22 cellular contexts compared by ENCODE assay signal in the genomic region with DNA sequence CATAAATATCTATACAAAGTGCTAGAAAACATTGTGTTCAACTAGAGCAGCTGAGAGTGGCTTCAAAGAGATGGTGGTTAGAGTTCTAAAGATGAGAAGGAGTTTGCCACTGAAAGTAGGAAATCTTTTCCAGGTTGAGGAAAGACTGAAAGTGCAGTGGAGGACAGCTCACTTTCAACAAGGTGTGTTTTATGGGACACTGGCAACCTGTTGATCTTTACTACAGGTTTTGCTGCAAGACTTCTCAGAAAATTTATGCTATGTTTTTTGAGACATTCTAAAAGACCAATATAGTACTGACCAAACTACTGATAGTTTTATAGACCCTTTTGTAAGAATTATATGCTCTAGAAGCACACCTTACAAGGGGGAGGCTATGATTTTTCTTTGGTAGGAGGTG.
"Had no signal": no experiment of that assay in that cellular context is flagged by ENCODE, and none has a peak within 500 bp of the region (broad histone marks: within the 10 kb centered on the region; RNA-seq: fewer than 3 reads in every experiment).

No MANE protein-coding gene starts in this region.

- H3K36me3 ChIP-seq: colonic mucosa, esophagus muscularis mucosa, esophagus squamous epithelium, gastrocnemius medialis, gastroesophageal sphincter, heart left ventricle, heart right ventricle had no signal

- DNase-seq: colonic mucosa; cortex of kidney; dermis blood vessel endothelial cell; dorsolateral prefrontal cortex; effector CD4-positive, alpha-beta T cell; effector CD8-positive, alpha-beta T cell; effector memory CD4-positive, alpha-beta T cell; effector memory CD8-positive, alpha-beta T cell; endodermal cell; erythroblast; esophagus squamous epithelium; foreskin fibroblast; foreskin keratinocyte; foreskin melanocyte; gastrocnemius medialis; glutamatergic neuron; heart left ventricle; heart right ventricle had no signal

- H3K9me3 ChIP-seq: colonic mucosa, esophagus muscularis mucosa, esophagus squamous epithelium, gastrocnemius medialis, gastroesophageal sphincter, heart left ventricle, heart right ventricle had no signal

- H3K27ac ChIP-seq: colonic mucosa, coronary artery, dorsolateral prefrontal cortex, epithelial cell of prostate, esophagus muscularis mucosa, esophagus squamous epithelium, foreskin keratinocyte, gastrocnemius medialis, gastroesophageal sphincter, heart left ventricle, heart right ventricle had no signal

- H3K4me1 ChIP-seq: colonic mucosa, foreskin keratinocyte had no signal

- H3K4me3 ChIP-seq: colonic mucosa, coronary artery, dorsolateral prefrontal cortex, esophagus muscularis mucosa, esophagus squamous epithelium, gastrocnemius medialis, gastroesophageal sphincter, heart left ventricle, heart right ventricle had no signal
